Comparison of ENCODE assay signal across 11 cellular contexts in the genomic region with DNA sequence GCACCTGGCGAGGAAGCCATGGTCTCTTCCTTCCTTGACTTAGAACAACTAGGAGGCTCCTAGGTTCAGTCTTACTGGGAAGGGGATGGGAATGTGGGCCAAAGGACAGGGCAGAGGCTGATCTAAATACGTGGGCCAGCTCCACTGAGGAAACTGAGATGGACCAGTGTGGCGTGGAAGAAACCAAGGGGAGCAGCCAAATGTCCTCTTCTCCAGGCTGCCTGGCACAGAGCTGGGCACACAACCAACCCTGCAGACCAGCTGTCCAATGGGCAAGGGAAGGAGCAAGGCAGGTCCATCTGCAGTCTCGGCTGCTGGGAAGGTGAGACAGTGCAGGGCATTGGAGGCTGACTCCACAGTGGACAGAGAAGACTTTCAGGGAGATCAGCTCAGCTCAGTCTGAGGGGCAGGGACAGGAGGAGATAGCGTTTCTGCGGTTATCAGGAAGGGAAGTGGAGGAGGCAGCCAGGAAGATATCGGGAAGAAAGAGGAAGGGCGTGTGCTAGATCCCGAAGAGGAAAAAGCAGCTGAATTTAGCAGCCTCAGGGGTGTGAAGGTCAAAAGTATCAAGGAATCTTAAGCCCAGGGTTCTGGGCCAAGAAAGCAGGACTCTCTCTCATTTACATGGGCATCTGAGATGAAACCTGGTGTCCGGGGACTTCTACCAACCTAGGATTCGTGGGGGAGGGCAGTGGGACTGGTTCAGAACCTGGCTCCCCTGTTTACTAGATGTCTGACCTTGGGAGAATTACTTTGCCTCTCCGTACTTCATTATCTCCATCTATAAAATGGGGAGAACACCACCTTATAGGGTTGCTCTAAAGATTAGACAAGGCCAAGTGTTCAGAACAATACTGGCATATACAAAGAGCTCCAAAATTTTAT. TPM values are rescaled to one million over a fixed set of nuclear protein-coding genes. Genes with fewer than 3 reads are reported as not detected.
A peak's percentile ranks its signal among the peaks of the same experiment; 100 is the strongest.
DNase-seq lines count a peak whose midpoint lies in the region; ATAC-seq, FAIRE-seq and TF ChIP-seq lines count a peak whose summit lies in the region.
"Had no signal": no experiment of that assay in that cellular context is flagged by ENCODE, and none has a peak within 500 bp of the region (broad histone marks: within the 10 kb centered on the region; RNA-seq: fewer than 3 reads in every experiment).

No MANE protein-coding gene starts in this region.

- H3K27me3 ChIP-seq in ascending aorta (no peaks in the 10 kb centered on the region), layer of hippocampus (ENCODE audit: control insufficient read depth, insufficient read depth, low read length) (no peaks in the 10 kb centered on the region), stomach smooth muscle (ENCODE audit: control insufficient read depth in 1 of 2, insufficient read depth in 2 of 2, low read length in 2 of 2) (no peaks in the 10 kb centered on the region)

- H3K4me3 ChIP-seq in ascending aorta (peak overlapping the region; percentile 68 to 84), stomach smooth muscle (ENCODE audit: low read length in 2 of 2) (peak overlapping the region; percentile 51 to 80)

- H3K27ac Mint-ChIP-seq in activated T-cell treated with anti-CD3 and anti-CD28 coated beads, Interleukin-2, amount 50 U/mL, for 72 hours = no peak overlapping the region

- H3K4me1 ChIP-seq in ascending aorta = peaks cover 3 to 28% of the 10 kb centered on the region in 2 donors
- H3K4me1 ChIP-seq in stomach smooth muscle (ENCODE audit: control insufficient read depth, insufficient read depth, low read length) = peaks cover 43% of the 10 kb centered on the region

- H3K27ac ChIP-seq in ascending aorta = peak overlapping the region; percentile 81 to 85
- H3K27ac ChIP-seq in layer of hippocampus (ENCODE audit: low read depth, low read length) = peak overlapping the region; percentile 27
- peak overlapping the region; percentile 75 for H3K27ac ChIP-seq in stomach smooth muscle (ENCODE audit: low read length)

- no peak overlapping the region for H3K9ac ChIP-seq in stomach smooth muscle (ENCODE audit: low read length in 2 of 2)

- H3K36me3 ChIP-seq in ascending aorta = peaks cover 12 to 16% of the 10 kb centered on the region in 2 donors
- H3K36me3 ChIP-seq in stomach smooth muscle (ENCODE audit: control insufficient read depth in 2 of 2, insufficient read depth in 2 of 2, low read length in 2 of 2) = peaks cover 0 to 2% of the 10 kb centered on the region in 2 donors

- H3K9me3 Mint-ChIP-seq in activated T-cell treated with anti-CD3 and anti-CD28 coated beads, Interleukin-2, amount 50 U/mL, for 72 hours = no peaks in the 10 kb centered on the region

- no peak for ATAC-seq in activated T-cell treated with anti-CD3 and anti-CD28 coated beads, Interleukin-2, amount 50 U/mL, for 72 hours (replicated peaks in 1 of 2)

- intact Hi-C loops in ascending aorta (cut with DNase I) = loop anchor here (1.0 to 10.0 kb wide), 5 partner anchors 30 to 616 kb away; partner anchors contain the start of genes PSME3IP1, RSPRY1, USB1 and ZNF319

- H3K4me3 Mint-ChIP-seq in activated T-cell treated with anti-CD3 and anti-CD28 coated beads, Interleukin-2, amount 50 U/mL, for 72 hours = no peak overlapping the region

- FAIRE-seq in HTR-8/SVneo (lab: Jason Lieb, UNC) = peak; percentile 85
- FAIRE-seq: frontal cortex, GM18507 had no signal

- no peak for DNase-seq in HTR-8/SVneo (ENCODE audit: insufficient read length, low spot score)
- no peak for DNase-seq in ascending aorta (ENCODE audit: low spot score in 2 of 2)
- DNase-seq in occipital lobe (lab: John Stamatoyannopoulos, UW) = no peak
- no peak for DNase-seq in GF-D8 (lab: John Stamatoyannopoulos, UW)
- no peak for DNase-seq in NCI-H510A (lab: John Stamatoyannopoulos, UW)
- DNase-seq in activated T-cell treated with anti-CD3 and anti-CD28 coated beads, Interleukin-2, amount 50 U/mL, for 72 hours = no peak
- DNase-seq: NCI-H2171 treated with DMSO at 0.1 percent for 48 hours had no signal

- H3K9me3 ChIP-seq in ascending aorta (no peaks in the 10 kb centered on the region), stomach smooth muscle (ENCODE audit: control insufficient read depth in 2 of 2, low read length in 2 of 2) (no peaks in the 10 kb centered on the region)

- peaks cover 23% of the 10 kb centered on the region for H3K4me1 Mint-ChIP-seq in activated T-cell treated with anti-CD3 and anti-CD28 coated beads, Interleukin-2, amount 50 U/mL, for 72 hours (ENCODE audit: low read depth)

- TF ChIP-seq CTCF in ascending aorta (IDR thresholded peaks at IDR 0.05) = no peak

- H3K27me3 Mint-ChIP-seq in activated T-cell treated with anti-CD3 and anti-CD28 coated beads, Interleukin-2, amount 50 U/mL, for 72 hours (ENCODE audit: low read depth) = peaks cover 52% of the 10 kb centered on the region

- peaks cover 1 to 3% of the 10 kb centered on the region in 2 donors for H3K36me3 Mint-ChIP-seq in activated T-cell treated with anti-CD3 and anti-CD28 coated beads, Interleukin-2, amount 50 U/mL, for 72 hours (ENCODE audit: insufficient read depth in 2 of 2)

RNA-seq across cellular contexts. Expression of gene KIFC3, which starts 1.8 kb away (rescaled TPM):
- total RNA-seq in ascending aorta (54.9 TPM), occipital lobe (44.6 TPM)
- total RNA-seq in activated T-cell treated with anti-CD3 and anti-CD28 coated beads, Interleukin-2, amount 50 U/mL, for 72 hours = 1 to 10 TPM; 1.3 to 1.5 TPM

Comparison
In these comparisons a context has a peak if more than half of its experiments do, and no peak if none do; other contexts are left out.
1. H3K27ac ChIP-seq: peak in every context shown above with its lines; median percentile 83 in ascending aorta; 75 in stomach smooth muscle; 27 in layer of hippocampus.
2. RNA of gene KIFC3, which starts 1.8 kb away (total RNA-seq): 54.9 TPM in ascending aorta (single experiment) and 44.6 TPM in occipital lobe (single experiment); 1.3 to 1.5 TPM in activated T-cell treated with anti-CD3 and anti-CD28 coated beads, Interleukin-2, amount 50 U/mL, for 72 hours; every median in the first group is over 10 times any median in the second.